In the genomic region with DNA sequence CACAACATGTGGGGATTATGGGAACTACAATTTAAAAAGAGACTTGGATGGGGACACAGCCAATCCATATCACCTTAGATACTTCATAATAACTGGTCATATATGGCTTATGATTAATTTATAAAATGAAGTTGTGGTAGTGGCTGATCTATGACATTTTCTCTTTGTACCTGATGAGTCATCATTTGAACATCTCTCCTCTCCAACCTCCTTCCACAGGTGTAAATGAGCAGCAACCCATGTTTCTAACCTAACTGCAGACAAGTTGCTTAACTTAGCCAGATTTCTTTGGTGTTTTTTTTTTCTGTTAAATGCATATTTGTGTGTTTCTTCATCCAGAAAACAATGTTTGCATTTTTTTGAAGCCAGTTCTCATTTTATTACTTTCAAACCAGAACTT, we compare ENCODE assay signal across 30 cellular contexts. TPM values are rescaled to one million over a fixed set of nuclear protein-coding genes. Genes with fewer than 3 reads are reported as not detected.
"Had no signal": no experiment of that assay in that cellular context is flagged by ENCODE, and none has a peak within 500 bp of the region (broad histone marks: within the 10 kb centered on the region; RNA-seq: fewer than 3 reads in every experiment).

No MANE protein-coding gene starts in this region.

- H3K27me3 Mint-ChIP-seq: activated CD4-positive, alpha-beta T cell treated with anti-CD3 and anti-CD28 coated beads, Interleukin-2, amount 10 ng/mL, durations not matched to agents 7 days and 5 days; activated naive CD8-positive, alpha-beta T cell treated with anti-CD3 and anti-CD28 coated beads, Interleukin-2, amount 50 U/mL, for 24 hours; dendritic cell treated with granulocyte-macrophage colony-stimulating factor and Interleukin-4, amounts not matched to agents 40 ng/mL and 50 ng/mL, for 4 days; type B pancreatic cell had no signal

- H3K4me1 Mint-ChIP-seq: activated CD4-positive, alpha-beta T cell treated with anti-CD3 and anti-CD28 coated beads, Interleukin-2, amount 10 ng/mL, durations not matched to agents 7 days and 5 days; activated naive CD8-positive, alpha-beta T cell treated with anti-CD3 and anti-CD28 coated beads, Interleukin-2, amount 50 U/mL, for 24 hours; nephron; T-cell had no signal

- H3K36me3 Mint-ChIP-seq: T-cell, type B pancreatic cell had no signal

- H3K4me1 ChIP-seq: ascending aorta, heart left ventricle, pancreas, psoas muscle had no signal

- H3K27me3 ChIP-seq: ascending aorta, heart left ventricle, neutrophil, pancreas had no signal

- H3K9me3 Mint-ChIP-seq: activated T-helper 1 cell treated with anti-CD3 and anti-CD28 coated beads, Interleukin-12 subunit alpha, Interleukin-12 subunit beta, Interleukin-2, Interleukin-4 antibody, amounts not matched to agents 30 ng/mL and 10 ng/mL and 1 ng/mL, durations not matched to agents 14 hours and 24 hours and 36 hours; dendritic cell treated with granulocyte-macrophage colony-stimulating factor and Interleukin-4, amounts not matched to agents 40 ng/mL and 50 ng/mL, for 4 days had no signal

- H3K36me3 ChIP-seq: ascending aorta, heart left ventricle, neutrophil, pancreas, thoracic aorta, WERI-Rb-1 had no signal

- H3K27ac Mint-ChIP-seq: activated CD4-positive, alpha-beta T cell treated with anti-CD3 and anti-CD28 coated beads, Interleukin-2, amount 10 ng/mL, durations not matched to agents 7 days and 5 days; activated CD8-positive, alpha-beta T cell treated with anti-CD3 and anti-CD28 coated beads, Interleukin-2, amount 10 ng/mL, durations not matched to agents 7 days and 5 days; activated naive CD8-positive, alpha-beta T cell treated with anti-CD3 and anti-CD28 coated beads, Interleukin-2, amount 50 U/mL, for 24 hours; activated T-helper 1 cell treated with anti-CD3 and anti-CD28 coated beads, Interleukin-12 subunit alpha, Interleukin-12 subunit beta, Interleukin-2, Interleukin-4 antibody, amounts not matched to agents 30 ng/mL and 10 ng/mL and 1 ng/mL, durations not matched to agents 14 hours and 24 hours and 36 hours; dendritic cell treated with granulocyte-macrophage colony-stimulating factor and Interleukin-4, amounts not matched to agents 40 ng/mL and 50 ng/mL, for 4 days; nephron; T-cell; type B pancreatic cell had no signal

- H3K27ac ChIP-seq: ascending aorta, heart left ventricle, neutrophil, pancreas, psoas muscle, thoracic aorta, WERI-Rb-1 had no signal

- H3K4me3 ChIP-seq: ascending aorta, heart left ventricle, pancreas, psoas muscle, thoracic aorta had no signal

- DNase-seq: activated CD4-positive, alpha-beta T cell treated with anti-CD3 and anti-CD28 coated beads, Interleukin-2, amount 10 ng/mL, durations not matched to agents 7 days and 5 days; activated CD4-positive, CD25-positive, alpha-beta regulatory T cell treated with anti-CD3 and anti-CD28 coated beads, Interleukin-2, amount 50 U/mL, for 72 hours; activated CD8-positive, alpha-beta T cell treated with anti-CD3 and anti-CD28 coated beads, Interleukin-2, amount 10 ng/mL, durations not matched to agents 7 days and 5 days; activated gamma-delta T cell; activated naive CD4-positive, alpha-beta T cell treated with anti-CD3 and anti-CD28 coated beads, Interleukin-2, amount 50 U/mL, for 16 hours; activated naive CD8-positive, alpha-beta T cell treated with anti-CD3 and anti-CD28 coated beads, Interleukin-2, amount 50 U/mL, for 24 hours; effector CD4-positive, alpha-beta T cell; heart left ventricle; left colon; mesenchymal stem cell; pancreas; psoas muscle; right cardiac atrium; stimulated activated CD4-positive, alpha-beta T cell treated with anti-CD3 and anti-CD28 coated beads, Interleukin-4, amount 100 ng/mL, for 24 hours; stimulated activated naive CD4-positive, alpha-beta T cell treated with Interleukin-2 at 50 U/mL for 16 hours; T-cell; WERI-Rb-1 had no signal

- H3K9me3 ChIP-seq: ascending aorta, neutrophil, pancreas, psoas muscle, thoracic aorta had no signal

- H3K4me3 Mint-ChIP-seq: activated CD4-positive, alpha-beta T cell treated with anti-CD3 and anti-CD28 coated beads, Interleukin-2, amount 10 ng/mL, durations not matched to agents 7 days and 5 days; activated CD8-positive, alpha-beta T cell treated with anti-CD3 and anti-CD28 coated beads, Interleukin-2, amount 10 ng/mL, durations not matched to agents 7 days and 5 days; activated naive CD8-positive, alpha-beta T cell treated with anti-CD3 and anti-CD28 coated beads, Interleukin-2, amount 50 U/mL, for 24 hours; activated T-helper 1 cell treated with anti-CD3 and anti-CD28 coated beads, Interleukin-12 subunit alpha, Interleukin-12 subunit beta, Interleukin-2, Interleukin-4 antibody, amounts not matched to agents 30 ng/mL and 10 ng/mL and 1 ng/mL, durations not matched to agents 14 hours and 24 hours and 36 hours; dendritic cell treated with granulocyte-macrophage colony-stimulating factor and Interleukin-4, amounts not matched to agents 40 ng/mL and 50 ng/mL, for 4 days; nephron; T-cell; type B pancreatic cell had no signal

RNA-seq across cellular contexts. Expression of a gene that starts 42.6 kb away (rescaled TPM):
- total RNA-seq: activated CD4-positive, alpha-beta T cell treated with anti-CD3 and anti-CD28 coated beads, Interleukin-2, amount 10 ng/mL, durations not matched to agents 7 days and 5 days; activated CD8-positive, alpha-beta T cell treated with anti-CD3 and anti-CD28 coated beads, Interleukin-2, amount 10 ng/mL, durations not matched to agents 7 days and 5 days; activated T-helper 1 cell treated with anti-CD3 and anti-CD28 coated beads, Interleukin-12 subunit alpha, Interleukin-12 subunit beta, Interleukin-2, Interleukin-4 antibody, amounts not matched to agents 30 ng/mL and 10 ng/mL and 1 ng/mL, durations not matched to agents 14 hours and 24 hours and 36 hours; ascending aorta; chondrocyte; epithelial cell of proximal tubule; frontal cortex; heart left ventricle; left colon; lower leg skin; mononuclear cell; myocyte; pancreas; psoas muscle; right cardiac atrium; T-cell had no signal

RNA-seq across cellular contexts. Expression of a gene that starts 47.6 kb away (rescaled TPM):
- total RNA-seq: activated CD4-positive, alpha-beta T cell treated with anti-CD3 and anti-CD28 coated beads, Interleukin-2, amount 10 ng/mL, durations not matched to agents 7 days and 5 days; activated CD8-positive, alpha-beta T cell treated with anti-CD3 and anti-CD28 coated beads, Interleukin-2, amount 10 ng/mL, durations not matched to agents 7 days and 5 days; activated T-helper 1 cell treated with anti-CD3 and anti-CD28 coated beads, Interleukin-12 subunit alpha, Interleukin-12 subunit beta, Interleukin-2, Interleukin-4 antibody, amounts not matched to agents 30 ng/mL and 10 ng/mL and 1 ng/mL, durations not matched to agents 14 hours and 24 hours and 36 hours; ascending aorta; chondrocyte; epithelial cell of proximal tubule; frontal cortex; heart left ventricle; left colon; lower leg skin; mononuclear cell; myocyte; pancreas; psoas muscle; right cardiac atrium; T-cell had no signal
